10 cellular contexts compared by ENCODE assay signal in the genomic region with DNA sequence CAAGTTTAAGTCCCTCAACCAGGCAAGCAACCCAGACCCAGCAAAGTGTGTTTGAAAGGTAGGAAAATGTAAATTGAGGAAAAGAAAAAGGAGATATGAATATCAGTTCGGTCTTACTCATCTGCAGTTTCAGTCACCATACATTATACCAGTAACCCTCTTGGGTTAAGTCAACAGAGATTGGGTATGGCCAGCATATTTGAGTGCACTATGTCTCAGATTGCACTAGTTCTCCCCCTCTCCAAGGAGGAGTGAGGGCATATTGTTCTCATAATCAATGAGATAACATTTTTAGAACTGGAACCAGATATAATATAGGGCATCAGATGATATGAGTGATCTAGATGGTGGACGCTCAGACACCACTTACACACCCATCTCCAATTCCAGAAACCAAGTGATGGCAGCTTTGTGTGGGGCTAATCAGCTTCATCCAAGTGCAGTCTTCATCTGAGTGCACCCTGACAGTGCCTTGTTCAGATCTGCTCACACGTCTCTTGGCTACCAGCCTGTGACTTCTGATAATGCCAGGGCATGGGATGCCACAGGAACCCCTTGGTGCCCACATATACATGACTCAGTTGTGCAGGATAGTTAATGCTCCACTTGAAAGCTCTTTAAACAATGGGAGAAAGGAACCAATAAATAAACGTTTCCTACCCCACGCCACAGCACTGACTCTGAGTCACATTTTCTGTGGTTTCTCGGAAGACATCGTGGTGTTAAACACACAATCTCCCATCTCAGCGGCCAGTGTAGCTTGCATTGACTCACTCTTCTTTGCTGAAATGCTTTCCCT.
DNase-seq lines count a peak whose midpoint lies in the region; ATAC-seq and TF ChIP-seq lines count a peak whose summit lies in the region.
"Had no signal": no experiment of that assay in that cellular context is flagged by ENCODE, and none has a peak within 500 bp of the region (broad histone marks: within the 10 kb centered on the region; RNA-seq: fewer than 3 reads in every experiment).

No MANE protein-coding gene starts in this region.

- H3K27me3 ChIP-seq in left lung, result no peaks in the 10 kb centered on the region

- H3K27ac ChIP-seq in left lung, result peak overlapping the region in 1 of 2 donors; percentile 45

- no peak overlapping the region for H3K4me3 ChIP-seq in left lung

- H3K36me3 ChIP-seq in left lung, result no peaks in the 10 kb centered on the region

- no peaks in the 10 kb centered on the region for H3K9me3 ChIP-seq in left lung
- H3K9me3 ChIP-seq: Caco-2 had no signal

- DNase-seq in AG08395 (ENCODE audit: low spot score), result peak; percentile 77
- peak; percentile 39 for DNase-seq in LoVo (ENCODE audit: low spot score)
- peak; percentile 83 for DNase-seq in amniotic stem cell (lab: John Stamatoyannopoulos, UW)
- no peak for DNase-seq in left lung
- DNase-seq in NCI-H1694 treated with DMSO at 0.1 percent for 48 hours (lab: John Stamatoyannopoulos, UW), result no peak
- DNase-seq: Caco-2, nephron progenitor cell had no signal

- ATAC-seq in left lung (peak; percentile 66), GM19467 (IDR thresholded peaks at IDR 0.05; ENCODE audit: unreplicated experiment) (no peak), HG03442 (IDR thresholded peaks at IDR 0.05; ENCODE audit: unreplicated experiment) (no peak), GM19328 (IDR thresholded peaks at IDR 0.05; ENCODE audit: unreplicated experiment) (no peak)

- intact Hi-C loops in left lung (cut with DNase I), result no loop called here

- peaks cover 0 to 9% of the 10 kb centered on the region in 2 donors for H3K4me1 ChIP-seq in left lung
- H3K4me1 ChIP-seq: Caco-2 had no signal

- TF ChIP-seq CTCF in left lung (IDR thresholded peaks at IDR 0.05), result no peak

Comparison
In these comparisons a context has a peak if more than half of its experiments do, and no peak if none do; other contexts are left out.
1. DNase-seq: peak in AG08395 (single experiment), LoVo (single experiment) and amniotic stem cell (single experiment); none in left lung (0 of 2) and NCI-H1694 treated with DMSO at 0.1 percent for 48 hours (single experiment).